ENCODE assay signal across 29 cellular contexts in genomic region chr3:155217591-155217990, GRCh38.
DNase-seq lines count a peak whose midpoint lies in the region; TF ChIP-seq lines count a peak whose summit lies in the region.
"Had no signal": no experiment of that assay in that cellular context is flagged by ENCODE, and none has a peak within 500 bp of the region (broad histone marks: within the 10 kb centered on the region; RNA-seq: fewer than 3 reads in every experiment).

No MANE protein-coding gene starts in this region.

- H3K9ac ChIP-seq in mammary epithelial cell (ENCODE audit: insufficient read depth, low read length), result no peak overlapping the region

- no peaks in the 10 kb centered on the region for H3K36me3 Mint-ChIP-seq in CD8-positive, alpha-beta memory T cell
- H3K36me3 Mint-ChIP-seq: activated naive CD4-positive, alpha-beta T cell treated with anti-CD3 and anti-CD28 coated beads, Interleukin-2, amount 50 U/mL, for 24 hours; naive thymus-derived CD4-positive, alpha-beta T cell had no signal

- CTCF ChIA-PET in mammary epithelial cell (lab: Charles Lee; ENCODE audit: low non-redundant PET), result no interaction called here
- CTCF ChIA-PET in CD8-positive, alpha-beta memory T cell (lab: Charles Lee), result no interaction called here

- H3K9me3 ChIP-seq in mammary epithelial cell (replicated peaks; ENCODE audit: insufficient read depth, low read length) (peaks cover 3% of the 10 kb centered on the region), transverse colon (peaks cover 0 to 3% of the 10 kb centered on the region in 2 donors), sigmoid colon (peaks cover 0 to 7% (median 0%) of the 10 kb centered on the region in 4 donors)
- H3K9me3 ChIP-seq in CD8-positive, alpha-beta memory T cell (ENCODE audit: low read length), result no peaks in the 10 kb centered on the region
- H3K9me3 ChIP-seq: ascending aorta had no signal

- no TSS peak for BruUV-seq in mammary epithelial cell (replicated peaks; lab: Mats Ljungman, UMichigan)

- no peaks in the 10 kb centered on the region for H3K4me1 Mint-ChIP-seq in CD8-positive, alpha-beta memory T cell
- H3K4me1 Mint-ChIP-seq: activated naive CD4-positive, alpha-beta T cell treated with anti-CD3 and anti-CD28 coated beads, Interleukin-2, amount 50 U/mL, for 24 hours; naive thymus-derived CD4-positive, alpha-beta T cell had no signal

- no peaks in the 10 kb centered on the region for H4K20me1 ChIP-seq in mammary epithelial cell (ENCODE audit: insufficient read depth, low read length)

- no peak for TF ChIP-seq EP300 in transverse colon (IDR thresholded peaks at IDR 0.05; ENCODE audit: low read depth)
- TF ChIP-seq EP300 in sigmoid colon (IDR thresholded peaks at IDR 0.05), result no peak

- peaks cover 3 to 25% (median 3%) of the 10 kb centered on the region in 5 donors for H3K9me3 Mint-ChIP-seq in CD8-positive, alpha-beta memory T cell

- WGBS in mammary epithelial cell (ENCODE audit: low coverage, missing lambda C conversion rate), result 4% methylated on average over 5 of the region's 5 CpGs
- 67 to 69% methylated on average over 5 of the region's 5 CpGs for WGBS in transverse colon (ENCODE audit: low coverage in 1 of 2), 2 donors
- WGBS in sigmoid colon, 2 donors, result 81 to 86% methylated on average over 5 of the region's 5 CpGs

- peak overlapping the region; percentile 5 for H3K4me2 ChIP-seq in mammary epithelial cell (ENCODE audit: insufficient read depth, low read depth, low read length)
- H3K4me2 ChIP-seq: smooth muscle cell had no signal

- TF ChIP-seq POLR2A in transverse colon (IDR thresholded peaks at IDR 0.05) (no peak), sigmoid colon (IDR thresholded peaks at IDR 0.05) (no peak)

- H3K27me3 ChIP-seq in mammary epithelial cell (ENCODE audit: insufficient read depth, low read length) (no peaks in the 10 kb centered on the region), transverse colon (no peaks in the 10 kb centered on the region), sigmoid colon (no peaks in the 10 kb centered on the region)
- no peaks in the 10 kb centered on the region for H3K27me3 ChIP-seq in CD8-positive, alpha-beta memory T cell (ENCODE audit: insufficient read depth, low read length, poor library complexity, severe bottlenecking)
- H3K27me3 ChIP-seq: ascending aorta, heart left ventricle had no signal

- H3K27ac ChIP-seq in mammary epithelial cell (ENCODE audit: insufficient read depth, low read depth, low read length), result no peak overlapping the region
- no peak overlapping the region for H3K27ac ChIP-seq in CD8-positive, alpha-beta memory T cell (ENCODE audit: low read depth, low read length)
- H3K27ac ChIP-seq in transverse colon, result no peak overlapping the region
- no peak overlapping the region for H3K27ac ChIP-seq in sigmoid colon
- H3K27ac ChIP-seq: ascending aorta, heart left ventricle had no signal

- H3K4me1 ChIP-seq in mammary epithelial cell (ENCODE audit: insufficient read depth, low read length) (no peaks in the 10 kb centered on the region), transverse colon (no peaks in the 10 kb centered on the region), sigmoid colon (no peaks in the 10 kb centered on the region)
- no peaks in the 10 kb centered on the region for H3K4me1 ChIP-seq in CD8-positive, alpha-beta memory T cell (ENCODE audit: insufficient read depth, low read length)
- H3K4me1 ChIP-seq: ascending aorta had no signal

- H3K27ac Mint-ChIP-seq in CD8-positive, alpha-beta memory T cell, result no peak overlapping the region
- H3K27ac Mint-ChIP-seq: activated naive CD4-positive, alpha-beta T cell treated with anti-CD3 and anti-CD28 coated beads, Interleukin-2, amount 50 U/mL, for 24 hours; naive thymus-derived CD4-positive, alpha-beta T cell; WTC11 had no signal

- POLR2A ChIA-PET in CD8-positive, alpha-beta memory T cell (lab: Charles Lee), result no interaction called here

- no peak overlapping the region for H3K4me3 Mint-ChIP-seq in CD8-positive, alpha-beta memory T cell
- H3K4me3 Mint-ChIP-seq: activated naive CD4-positive, alpha-beta T cell treated with anti-CD3 and anti-CD28 coated beads, Interleukin-2, amount 50 U/mL, for 24 hours; naive thymus-derived CD4-positive, alpha-beta T cell; WTC11 had no signal

- dilution Hi-C loops in mammary epithelial cell (cut with HindIII; ENCODE audit: low sequenced_read_pairs), result no loop called here

- TF ChIP-seq CTCF in AG09309 (IDR thresholded peaks at IDR 0.05; ENCODE audit: control insufficient read depth, insufficient read depth, low read depth, low read length, missing control alignments), result no peak
- no peak for TF ChIP-seq CTCF in mammary epithelial cell (conservative IDR thresholded peaks at IDR 0.05 in 1 of 2, IDR thresholded peaks at IDR 0.05 in 1 of 2; ENCODE audit: extremely low read depth in 1 of 2, insufficient read depth in 1 of 2, low read depth in 1 of 2, low read length in 2 of 2)
- TF ChIP-seq CTCF in foreskin fibroblast (IDR thresholded peaks at IDR 0.05; ENCODE audit: low read depth, low read length), result no peak
- TF ChIP-seq CTCF in transverse colon (IDR thresholded peaks at IDR 0.05), result no peak
- TF ChIP-seq CTCF in sigmoid colon (IDR thresholded peaks at IDR 0.05), result no peak

- intact Hi-C loops in mammary epithelial cell (cut with micrococcal nuclease) (no loop called here), transverse colon (cut with DNase I; ENCODE audit: low total_unique reads) (loop anchor here (5.0 kb wide), 2 partner anchors 870 to 1935 kb away; no protein-coding TSS in a partner anchor), sigmoid colon (cut with DNase I) (no loop called here)

- no peaks in the 10 kb centered on the region for H3K36me3 ChIP-seq in mammary epithelial cell (ENCODE audit: insufficient read depth, low read length)
- no peaks in the 10 kb centered on the region for H3K36me3 ChIP-seq in CD8-positive, alpha-beta memory T cell (ENCODE audit: insufficient read depth, low read length)
- H3K36me3 ChIP-seq in transverse colon, result no peaks in the 10 kb centered on the region
- H3K36me3 ChIP-seq in sigmoid colon, result no peaks in the 10 kb centered on the region
- H3K36me3 ChIP-seq: ascending aorta, heart left ventricle had no signal

- in situ Hi-C loops in mammary epithelial cell (cut with MboI; ENCODE audit: low sequenced_read_pairs in 2 of 2) (no loop called here), transverse colon (cut with MboI; ENCODE audit: low pct_ligation_motif_present in 1 of 4, low pct_unique_long_range_greater_than_20kb in 1 of 4, low sequenced_read_pairs in 3 of 4) (no loop called here)

- no peaks in the 10 kb centered on the region for H3K27me3 Mint-ChIP-seq in CD8-positive, alpha-beta memory T cell
- H3K27me3 Mint-ChIP-seq: activated naive CD4-positive, alpha-beta T cell treated with anti-CD3 and anti-CD28 coated beads, Interleukin-2, amount 50 U/mL, for 24 hours; naive thymus-derived CD4-positive, alpha-beta T cell had no signal

- H3K79me2 ChIP-seq in mammary epithelial cell (ENCODE audit: insufficient read depth, low read length), result no peaks in the 10 kb centered on the region

- H2AFZ ChIP-seq in mammary epithelial cell (ENCODE audit: low read depth, low read length), result peak overlapping the region; percentile 10

- no peak overlapping the region for H3K4me3 ChIP-seq in AG09309 (ENCODE audit: control insufficient read depth, low read depth, low read length)
- no peak overlapping the region for H3K4me3 ChIP-seq in mammary epithelial cell (replicated peaks in 1 of 3; ENCODE audit: insufficient read depth in 1 of 3, low read depth in 2 of 3, low read length in 3 of 3)
- H3K4me3 ChIP-seq in foreskin fibroblast (ENCODE audit: low read depth in 1 of 2, low read length in 2 of 2), result no peak overlapping the region
- no peak overlapping the region for H3K4me3 ChIP-seq in CD8-positive, alpha-beta memory T cell (ENCODE audit: low read length)
- no peak overlapping the region for H3K4me3 ChIP-seq in transverse colon
- no peak overlapping the region for H3K4me3 ChIP-seq in sigmoid colon
- H3K4me3 ChIP-seq: ascending aorta, heart left ventricle, smooth muscle cell had no signal

- DNase-seq in AG09309 (ENCODE audit: low read depth), result peak; percentile 50
- DNase-seq in M059J (ENCODE audit: low read depth), result peak; percentile 13
- DNase-seq in mammary epithelial cell, result peak; percentile 83
- peak; percentile 63 to 79 for DNase-seq in foreskin fibroblast
- no peak for DNase-seq in CD8-positive, alpha-beta memory T cell
- no peak for DNase-seq in transverse colon
- DNase-seq in NCI-H2171 (lab: John Stamatoyannopoulos, UW), result no peak
- DNase-seq in sigmoid colon, result no peak
- DNase-seq: ACHN; activated CD4-positive, alpha-beta T cell treated with anti-CD3 and anti-CD28 coated beads, Interleukin-2, amount 50 U/mL, for 4 hours; C1 segment of cervical spinal cord; Calu3; cerebellar nuclear complex; H7; heart left ventricle; left colon; naive thymus-derived CD4-positive, alpha-beta T cell; NCI-H2081 treated with DMSO at 0.1 percent for 48 hours; NCI-H446; NCI-H82; nucleus accumbens; OCI-M1; SHP77 treated with DMSO at 0.1 percent for 48 hours; SW 1271; T1000 had no signal

Comparison
In these comparisons a context has a peak if more than half of its experiments do, and no peak if none do; other contexts are left out.
1. DNase-seq: peak in AG09309 (single experiment), M059J (single experiment), mammary epithelial cell (single experiment) and foreskin fibroblast (2 of 2); none in CD8-positive, alpha-beta memory T cell (0 of 5), transverse colon (single experiment), NCI-H2171 (single experiment) and sigmoid colon (single experiment).